1 cellular context compared by ENCODE assay signal in the genomic region with DNA sequence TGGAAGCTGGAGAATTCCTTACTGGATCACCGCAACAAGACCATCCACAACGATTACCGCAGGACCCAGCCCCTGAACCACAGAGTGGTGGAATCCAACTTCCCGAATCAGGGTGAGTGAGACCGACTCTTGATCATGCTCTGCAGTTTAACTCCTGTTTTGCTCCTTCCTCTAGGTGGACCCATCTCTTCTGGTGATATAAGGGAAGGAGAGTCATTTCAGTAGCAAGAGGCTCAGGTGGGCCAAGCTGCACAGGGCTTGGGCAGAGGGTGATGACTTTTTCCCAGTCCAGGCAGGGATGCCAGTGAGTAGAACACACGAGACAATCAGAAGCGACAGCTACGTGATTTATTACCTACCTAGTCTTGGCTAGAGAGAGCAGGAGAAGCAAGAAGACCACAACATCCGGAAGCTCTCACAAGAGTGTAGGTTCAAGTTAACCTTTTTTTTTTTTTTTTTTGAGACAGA.
TF ChIP-seq lines count a peak whose summit lies in the region.

No MANE protein-coding gene starts in this region.

TF ChIP-seq in WTC11, 78 proteins besides CTCF, POLR2A, EP300 and RAD21 (continued from another document):
- TF ChIP-seq, protein P1, sequence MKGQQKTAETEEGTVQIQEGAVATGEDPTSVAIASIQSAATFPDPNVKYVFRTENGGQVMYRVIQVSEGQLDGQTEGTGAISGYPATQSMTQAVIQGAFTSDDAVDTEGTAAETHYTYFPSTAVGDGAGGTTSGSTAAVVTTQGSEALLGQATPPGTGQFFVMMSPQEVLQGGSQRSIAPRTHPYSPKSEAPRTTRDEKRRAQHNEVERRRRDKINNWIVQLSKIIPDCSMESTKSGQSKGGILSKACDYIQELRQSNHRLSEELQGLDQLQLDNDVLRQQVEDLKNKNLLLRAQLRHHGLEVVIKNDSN (CRISPR knock-in tag; IDR thresholded peaks at IDR 0.05): no peak
- no peak for TF ChIP-seq JAZF1 (CRISPR knock-in tag; IDR thresholded peaks at IDR 0.05)
- TF ChIP-seq, protein P2, sequence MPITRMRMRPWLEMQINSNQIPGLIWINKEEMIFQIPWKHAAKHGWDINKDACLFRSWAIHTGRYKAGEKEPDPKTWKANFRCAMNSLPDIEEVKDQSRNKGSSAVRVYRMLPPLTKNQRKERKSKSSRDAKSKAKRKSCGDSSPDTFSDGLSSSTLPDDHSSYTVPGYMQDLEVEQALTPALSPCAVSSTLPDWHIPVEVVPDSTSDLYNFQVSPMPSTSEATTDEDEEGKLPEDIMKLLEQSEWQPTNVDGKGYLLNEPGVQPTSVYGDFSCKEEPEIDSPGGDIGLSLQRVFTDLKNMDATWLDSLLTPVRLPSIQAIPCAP (CRISPR knock-in tag; IDR thresholded peaks at IDR 0.05): no peak
